In genomic region chr11:114131366-114131963, GRCh38 we compare ENCODE assay signal across 12 cellular contexts.
A peak's percentile ranks its signal among the peaks of the same experiment; 100 is the strongest.
DNase-seq lines count a peak whose midpoint lies in the region; ATAC-seq and TF ChIP-seq lines count a peak whose summit lies in the region.
"Had no signal": no experiment of that assay in that cellular context is flagged by ENCODE, and none has a peak within 500 bp of the region (broad histone marks: within the 10 kb centered on the region; RNA-seq: fewer than 3 reads in every experiment).

No MANE protein-coding gene starts in this region.

- peaks cover 99% of the 10 kb centered on the region for H3K4me1 ChIP-seq in psoas muscle
- H3K4me1 ChIP-seq: A549 had no signal

- WGBS in psoas muscle, 3 donors, result 10 to 17% (median 13%) methylated on average over 9 of the region's 9 CpGs
- 51 to 63% methylated on average over 9 of the region's 9 CpGs for WGBS in lower leg skin, 2 donors

- no peak for TF ChIP-seq POLR2A in lower leg skin (IDR thresholded peaks at IDR 0.05)

- TF ChIP-seq CTCF in dorsolateral prefrontal cortex (IDR thresholded peaks at IDR 0.05 in 54 of 56, conservative IDR thresholded peaks at IDR 0.05 in 2 of 56; ENCODE audit: low read depth in 1 of 56, partially characterized antibody in 56 of 56), result peak in 6 of 56 donors; percentile 11 to 30 (median 13)
- no peak for TF ChIP-seq CTCF in psoas muscle (IDR thresholded peaks at IDR 0.05)
- TF ChIP-seq CTCF in lower leg skin (IDR thresholded peaks at IDR 0.05), result no peak

- intact Hi-C loops in dorsolateral prefrontal cortex (cut with DNase I), result loop anchor here in 1 of 2 donors (10.0 kb wide), 1 partner anchor 67 kb away; no protein-coding TSS in a partner anchor
- intact Hi-C loops in psoas muscle (cut with DNase I), result no loop called here
- intact Hi-C loops in lower leg skin (cut with DNase I; ENCODE audit: low total_unique reads), result no loop called here

- no peaks in the 10 kb centered on the region for H3K9me3 ChIP-seq in psoas muscle
- H3K9me3 ChIP-seq: A549, pancreas had no signal

- peak overlapping the region; percentile 53 to 94 (median 83) for H3K27ac ChIP-seq in dorsolateral prefrontal cortex
- H3K27ac ChIP-seq in psoas muscle, result peak overlapping the region; percentile 99
- H3K27ac ChIP-seq: A549 had no signal

- DNase-seq in NCI-H1436 treated with DMSO at 0.1 percent for 48 hours (lab: John Stamatoyannopoulos, UW), result peak; percentile 13
- no peak for DNase-seq in NCI-H1436 (lab: John Stamatoyannopoulos, UW)
- DNase-seq in NCI-H69 (lab: John Stamatoyannopoulos, UW), result peak; percentile 61
- peak in 1 of 10 donors; percentile 62 for DNase-seq in dorsolateral prefrontal cortex
- no peak for DNase-seq in psoas muscle
- DNase-seq in lower leg skin (ENCODE audit: low spot score in 2 of 2), result no peak
- DNase-seq: pancreas had no signal

- ATAC-seq in psoas muscle (no peak), HG03039 (IDR thresholded peaks at IDR 0.05; ENCODE audit: unreplicated experiment) (no peak), GM18502 (IDR thresholded peaks at IDR 0.05; ENCODE audit: poor library complexity, unreplicated experiment) (no peak)
- ATAC-seq: A549, pancreas, Right ventricle myocardium inferior, WTC11 had no signal

- H3K27me3 ChIP-seq in dorsolateral prefrontal cortex (no peaks in the 10 kb centered on the region), psoas muscle (ENCODE audit: insufficient read depth in 3 of 3, low read length in 2 of 3) (no peaks in the 10 kb centered on the region)
- H3K27me3 ChIP-seq: pancreas had no signal

- H3K36me3 ChIP-seq in psoas muscle (ENCODE audit: insufficient read depth in 1 of 2, low read depth in 1 of 2), result no peaks in the 10 kb centered on the region

- peak overlapping the region in 45 of 59 donors; percentile 4 to 48 (median 26) for H3K4me3 ChIP-seq in dorsolateral prefrontal cortex
- peak overlapping the region; percentile 46 for H3K4me3 ChIP-seq in psoas muscle
- H3K4me3 ChIP-seq in lower leg skin (ENCODE audit: low read depth, poor library complexity, severe bottlenecking), result no peak overlapping the region
- H3K4me3 ChIP-seq: A549, pancreas had no signal

Comparison
In these comparisons a context has a peak if more than half of its experiments do, and no peak if none do; other contexts are left out.
1. DNase-seq: peak in NCI-H1436 treated with DMSO at 0.1 percent for 48 hours (single experiment) and NCI-H69 (single experiment); none in NCI-H1436 (single experiment), psoas muscle (0 of 2) and lower leg skin (0 of 2).